Comparison of ENCODE assay signal across 9 cellular contexts in genomic region chr7:117673839-117674238, GRCh38.
A peak's percentile ranks its signal among the peaks of the same experiment; 100 is the strongest.
DNase-seq lines count a peak whose midpoint lies in the region; TF ChIP-seq lines count a peak whose summit lies in the region.
"Had no signal": no experiment of that assay in that cellular context is flagged by ENCODE, and none has a peak within 500 bp of the region (broad histone marks: within the 10 kb centered on the region; RNA-seq: fewer than 3 reads in every experiment).

No MANE protein-coding gene starts in this region.

- H3K4me2 ChIP-seq in mesenchymal stem cell (ENCODE audit: low read length, poor library complexity, severe bottlenecking), result no peak overlapping the region

- H3K27me3 Mint-ChIP-seq in MCF 10A (ENCODE audit: insufficient read depth, unreplicated experiment), result peaks cover 39% of the 10 kb centered on the region
- peaks cover 2% of the 10 kb centered on the region for H3K27me3 Mint-ChIP-seq in activated T-helper 2 cell treated with anti-CD3 and anti-CD28 coated beads, Interferon-gamma antibody, Interleukin-2, Interleukin-4, amounts not matched to agents 10 μg/mL and 5 μg/mL and 100 μg/mL, durations not matched to agents 14 hours and 24 hours and 36 hours (ENCODE audit: low read depth)

- H3K14ac ChIP-seq in mesenchymal stem cell (ENCODE audit: low read length in 2 of 2), result no peak overlapping the region

- H4K91ac ChIP-seq in mesenchymal stem cell (ENCODE audit: low read length), result no peak overlapping the region

- H2AK5ac ChIP-seq in mesenchymal stem cell (ENCODE audit: low read length, severe bottlenecking), result no peak overlapping the region

- H3K4me1 Mint-ChIP-seq in MCF 10A (ENCODE audit: insufficient read depth, unreplicated experiment), result no peaks in the 10 kb centered on the region
- H3K4me1 Mint-ChIP-seq in activated T-helper 2 cell treated with anti-CD3 and anti-CD28 coated beads, Interferon-gamma antibody, Interleukin-2, Interleukin-4, amounts not matched to agents 10 μg/mL and 5 μg/mL and 100 μg/mL, durations not matched to agents 14 hours and 24 hours and 36 hours (ENCODE audit: low read depth), result no peaks in the 10 kb centered on the region
- H3K4me1 Mint-ChIP-seq: CD4-positive, CD25-positive, alpha-beta regulatory T cell had no signal

- no peak overlapping the region for H3K23ac ChIP-seq in mesenchymal stem cell (ENCODE audit: low read length in 2 of 2)

- H3K27ac ChIP-seq in mesenchymal stem cell (ENCODE audit: low read length, poor library complexity, severe bottlenecking), result no peak overlapping the region

- H3K18ac ChIP-seq in mesenchymal stem cell (ENCODE audit: low read depth in 1 of 2, low read length in 2 of 2), result peak overlapping the region in 1 of 2 experiments; percentile 94

- POLR2A ChIA-PET in MCF 10A (lab: Yijun Ruan, JAX), result no interaction called here

- no peak overlapping the region for H3K4me3 Mint-ChIP-seq in MCF 10A (ENCODE audit: unreplicated experiment)
- no peak overlapping the region for H3K4me3 Mint-ChIP-seq in activated T-helper 2 cell treated with anti-CD3 and anti-CD28 coated beads, Interferon-gamma antibody, Interleukin-2, Interleukin-4, amounts not matched to agents 10 μg/mL and 5 μg/mL and 100 μg/mL, durations not matched to agents 14 hours and 24 hours and 36 hours (ENCODE audit: low read depth)
- H3K4me3 Mint-ChIP-seq: CD4-positive, CD25-positive, alpha-beta regulatory T cell had no signal

- no peaks in the 10 kb centered on the region for H3K79me1 ChIP-seq in mesenchymal stem cell (replicated peaks; ENCODE audit: low read length, poor library complexity, severe bottlenecking)

- no peaks in the 10 kb centered on the region for H3K36me3 Mint-ChIP-seq in MCF 10A (ENCODE audit: insufficient read depth, unreplicated experiment)
- no peaks in the 10 kb centered on the region for H3K36me3 Mint-ChIP-seq in activated T-helper 2 cell treated with anti-CD3 and anti-CD28 coated beads, Interferon-gamma antibody, Interleukin-2, Interleukin-4, amounts not matched to agents 10 μg/mL and 5 μg/mL and 100 μg/mL, durations not matched to agents 14 hours and 24 hours and 36 hours (ENCODE audit: low read depth)
- H3K36me3 Mint-ChIP-seq: CD4-positive, CD25-positive, alpha-beta regulatory T cell had no signal

- intact Hi-C loops in MCF 10A (cut with micrococcal nuclease), result loop anchor here (2.0 to 10.0 kb wide), 3 partner anchors 215 to 478 kb away; no protein-coding TSS in a partner anchor
- intact Hi-C loops in activated T-helper 2 cell treated with anti-CD3 and anti-CD28 coated beads, Interferon-gamma antibody, Interleukin-2, Interleukin-4, amounts not matched to agents 10 μg/mL and 5 μg/mL and 100 μg/mL, durations not matched to agents 14 hours and 24 hours and 36 hours (cut with micrococcal nuclease), result no loop called here

- peak; percentile 17 for DNase-seq in NCI-H1694 (lab: John Stamatoyannopoulos, UW)
- DNase-seq in NCI-H1694 treated with DMSO at 0.1 percent for 48 hours (lab: John Stamatoyannopoulos, UW), result no peak
- peak; percentile 74 for DNase-seq in LoVo (ENCODE audit: low spot score)
- peak; percentile 37 for DNase-seq in MCF 10A (ENCODE audit: unreplicated experiment)
- DNase-seq in mesenchymal stem cell, result peak; percentile 57
- no peak for DNase-seq in epidermal melanocyte (ENCODE audit: insufficient read length, low spot score)
- DNase-seq in activated T-helper 2 cell treated with anti-CD3 and anti-CD28 coated beads, Interferon-gamma antibody, Interleukin-2, Interleukin-4, amounts not matched to agents 10 μg/mL and 5 μg/mL and 100 μg/mL, durations not matched to agents 14 hours and 24 hours and 36 hours (ENCODE audit: low spot score), result no peak
- DNase-seq in CD1c-positive myeloid dendritic cell (ENCODE audit: extremely low spot score), result no peak
- DNase-seq: CD4-positive, CD25-positive, alpha-beta regulatory T cell had no signal

- no peak overlapping the region for H2BK5ac ChIP-seq in mesenchymal stem cell (ENCODE audit: low read depth, low read length, poor library complexity, severe bottlenecking)

- peak; percentile 21 for TF ChIP-seq CTCF in MCF 10A (IDR thresholded peaks at IDR 0.05; ENCODE audit: unreplicated experiment)

- H3K9me3 Mint-ChIP-seq in MCF 10A (ENCODE audit: unreplicated experiment), result no peaks in the 10 kb centered on the region
- H3K9me3 Mint-ChIP-seq in activated T-helper 2 cell treated with anti-CD3 and anti-CD28 coated beads, Interferon-gamma antibody, Interleukin-2, Interleukin-4, amounts not matched to agents 10 μg/mL and 5 μg/mL and 100 μg/mL, durations not matched to agents 14 hours and 24 hours and 36 hours, result no peaks in the 10 kb centered on the region

- no peak overlapping the region for H3K4ac ChIP-seq in mesenchymal stem cell (ENCODE audit: low read depth in 1 of 2, low read length in 2 of 2)

- no TSS peak for BruUV-seq in MCF 10A (replicated peaks; lab: Mats Ljungman, UMichigan)

- no peaks in the 10 kb centered on the region for H3K36me3 ChIP-seq in mesenchymal stem cell (ENCODE audit: control insufficient read depth in 1 of 2, insufficient read depth in 2 of 2, low read depth in 1 of 2, low read length in 2 of 2)

- peak overlapping the region in 1 of 2 experiments; percentile 86 for H2BK12ac ChIP-seq in mesenchymal stem cell (ENCODE audit: low read length in 2 of 2)

- H2BK15ac ChIP-seq in mesenchymal stem cell (ENCODE audit: low read depth, poor library complexity, severe bottlenecking), result no peak overlapping the region

- CTCF ChIA-PET in MCF 10A (lab: Yijun Ruan, JAX), result interaction anchor here (0.8 to 1.0 kb wide), 2 partner anchors 12 to 361 kb away, joined by 3 read pairs; no protein-coding TSS in a partner anchor

- peaks cover 4 to 11% of the 10 kb centered on the region in 2 experiments for H3K27me3 ChIP-seq in mesenchymal stem cell (ENCODE audit: control insufficient read depth in 1 of 2, insufficient read depth in 1 of 2, low read length in 2 of 2)

- H3K9ac ChIP-seq in mesenchymal stem cell (ENCODE audit: low read length), result no peak overlapping the region

- peak overlapping the region; percentile 97 for H2AFZ ChIP-seq in mesenchymal stem cell (ENCODE audit: low read depth, low read length)

- peaks cover 2% of the 10 kb centered on the region for H3K4me1 ChIP-seq in mesenchymal stem cell (ENCODE audit: control insufficient read depth, insufficient read depth, low read depth, low read length)

- H3K9me3 ChIP-seq in mesenchymal stem cell (ENCODE audit: control insufficient read depth, low read length), result no peaks in the 10 kb centered on the region

- H4K8ac ChIP-seq in mesenchymal stem cell (ENCODE audit: low read length), result no peak overlapping the region

- H2BK120ac ChIP-seq in mesenchymal stem cell (ENCODE audit: low read depth, low read length), result no peak overlapping the region

- H3K27ac Mint-ChIP-seq in MCF 10A (ENCODE audit: low read depth, unreplicated experiment), result no peak overlapping the region
- no peak overlapping the region for H3K27ac Mint-ChIP-seq in activated T-helper 2 cell treated with anti-CD3 and anti-CD28 coated beads, Interferon-gamma antibody, Interleukin-2, Interleukin-4, amounts not matched to agents 10 μg/mL and 5 μg/mL and 100 μg/mL, durations not matched to agents 14 hours and 24 hours and 36 hours
- H3K27ac Mint-ChIP-seq: CD4-positive, CD25-positive, alpha-beta regulatory T cell had no signal

- H3K4me3 ChIP-seq in mesenchymal stem cell (ENCODE audit: insufficient read depth in 1 of 2, low read depth in 1 of 2, low read length in 2 of 2), result no peak overlapping the region

Comparison
In these comparisons a context has a peak if more than half of its experiments do, and no peak if none do; other contexts are left out.
1. DNase-seq: peak in NCI-H1694 (single experiment), LoVo (single experiment), MCF 10A (single experiment) and mesenchymal stem cell (single experiment); none in NCI-H1694 treated with DMSO at 0.1 percent for 48 hours (single experiment), epidermal melanocyte (single experiment), activated T-helper 2 cell treated with anti-CD3 and anti-CD28 coated beads, Interferon-gamma antibody, Interleukin-2, Interleukin-4, amounts not matched to agents 10 μg/mL and 5 μg/mL and 100 μg/mL, durations not matched to agents 14 hours and 24 hours and 36 hours (single experiment) and CD1c-positive myeloid dendritic cell (single experiment).